ENCODE assay signal across 1 cellular context in genomic region chr16:3718019-3718391, GRCh38.
TF ChIP-seq lines count a peak whose summit lies in the region.

No MANE protein-coding gene starts in this region.

TF ChIP-seq in HEK293, 187 proteins besides CTCF, POLR2A, EP300 and RAD21 (continued from another document):
- TF ChIP-seq ZNF248 (tag by site-specific recombination; IDR thresholded peaks at IDR 0.05) (no peak), ZFP37 (tag by site-specific recombination; IDR thresholded peaks at IDR 0.05) (no peak), ZNF654 (tag by site-specific recombination; IDR thresholded peaks at IDR 0.05; ENCODE audit: low read depth) (no peak), ZNF514 (tag by site-specific recombination; IDR thresholded peaks at IDR 0.05) (no peak), ZNF837 (tag by site-specific recombination; IDR thresholded peaks at IDR 0.05) (no peak), REST (tag by site-specific recombination; IDR thresholded peaks at IDR 0.05) (no peak), ZNF791 (tag by site-specific recombination; IDR thresholded peaks at IDR 0.05) (no peak)
